ENCODE assay signal across 8 cellular contexts in the genomic region with DNA sequence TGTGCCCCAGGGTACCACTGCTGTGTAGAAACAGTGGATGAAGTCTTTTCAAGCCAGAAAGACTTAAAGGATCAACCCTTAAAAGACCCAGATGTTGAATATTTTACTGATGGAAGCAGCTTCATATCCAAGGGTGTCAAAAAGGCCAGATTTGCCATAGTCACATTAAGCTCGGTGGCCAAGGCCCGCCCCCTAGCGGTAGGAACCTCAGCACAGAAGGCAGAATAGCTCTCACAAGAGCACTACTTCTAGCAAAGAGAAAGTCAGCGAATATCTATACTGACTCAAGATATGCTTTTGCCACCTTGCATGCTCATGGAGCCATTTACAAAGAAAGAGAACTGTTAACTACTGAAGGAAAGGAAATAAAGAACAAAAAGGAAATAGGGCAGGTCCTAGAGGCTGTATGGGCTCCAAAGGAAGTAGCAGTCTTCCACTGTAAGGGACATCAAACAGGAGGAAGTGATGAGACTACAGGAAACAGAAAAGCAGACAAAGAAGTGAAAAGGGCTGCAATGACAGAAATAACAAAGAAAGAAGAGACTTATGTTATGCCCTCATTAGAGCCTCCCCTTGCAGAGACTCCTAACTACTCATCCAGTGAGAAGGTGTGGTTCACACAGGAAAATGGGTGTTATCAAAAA.
DNase-seq lines count a peak whose midpoint lies in the region; TF ChIP-seq lines count a peak whose summit lies in the region.

No MANE protein-coding gene starts in this region.

- H3K4me2 ChIP-seq in GM23248 (ENCODE audit: unreplicated experiment) (no peak overlapping the region), Loucy (ENCODE audit: low read depth, low read length, poor library complexity, severe bottlenecking) (peak overlapping the region; percentile 46)

- intact Hi-C loops in activated CD4-positive, alpha-beta T cell treated with anti-CD3 and anti-CD28 coated beads, Interleukin-2, amount 10 ng/mL, durations not matched to agents 24 days and 14 days (cut with micrococcal nuclease) = no loop called here
- intact Hi-C loops in Calu3 (cut with micrococcal nuclease; ENCODE audit: unreplicated experiment) = no loop called here

- no peaks in the 10 kb centered on the region for H3K27me3 Mint-ChIP-seq in activated CD4-positive, alpha-beta T cell treated with anti-CD3 and anti-CD28 coated beads, Interleukin-2, amount 10 ng/mL, durations not matched to agents 24 days and 14 days
- no peaks in the 10 kb centered on the region for H3K27me3 Mint-ChIP-seq in Calu3 (ENCODE audit: unreplicated experiment)

- no peaks in the 10 kb centered on the region for H3K4me1 ChIP-seq in GM23248 (ENCODE audit: insufficient read depth)
- peaks cover 12% of the 10 kb centered on the region for H3K4me1 ChIP-seq in Loucy (ENCODE audit: insufficient read depth, low read length, poor library complexity, severe bottlenecking)
- no peaks in the 10 kb centered on the region for H3K4me1 ChIP-seq in right atrium auricular region

- no peak overlapping the region for H3K4me3 Mint-ChIP-seq in activated CD4-positive, alpha-beta T cell treated with anti-CD3 and anti-CD28 coated beads, Interleukin-2, amount 10 ng/mL, durations not matched to agents 24 days and 14 days
- H3K4me3 Mint-ChIP-seq in Calu3 (ENCODE audit: low read depth, unreplicated experiment) = no peak overlapping the region

- H3K27me3 ChIP-seq in GM23248 (replicated peaks; ENCODE audit: insufficient read depth) (no peaks in the 10 kb centered on the region), Loucy (ENCODE audit: insufficient read depth, low read length, poor library complexity, severe bottlenecking) (no peaks in the 10 kb centered on the region), right atrium auricular region (no peaks in the 10 kb centered on the region)

- 16 to 21% methylated on average over 4 of the region's 4 CpGs for WGBS in GM23248 (ENCODE audit: low coverage in 1 of 2, low lambda C conversion rate in 2 of 2, missing lambda C conversion rate in 2 of 2), 2 experiments

- peak; percentile 71 for DNase-seq in activated CD4-positive, CD25-positive, alpha-beta regulatory T cell treated with anti-CD3 and anti-CD28 coated beads, Interleukin-2, amount 50 U/mL, for 72 hours
- DNase-seq in activated CD4-positive, CD25-positive, alpha-beta regulatory T cell (lab: John Stamatoyannopoulos, UW) = no peak
- DNase-seq in GM23248 = peak; percentile 60
- peak; percentile 83 for DNase-seq in activated CD4-positive, alpha-beta T cell treated with anti-CD3 and anti-CD28 coated beads, Interleukin-2, amount 10 ng/mL, durations not matched to agents 24 days and 14 days
- DNase-seq in right atrium auricular region (ENCODE audit: low spot score) = no peak
- peak in 2 of 3 experiments; percentile 3 to 26 for DNase-seq in stimulated activated CD4-positive, alpha-beta T cell treated with anti-CD3 and anti-CD28 coated beads, TNF-alpha, amount 100 ng/mL, for 24 hours (ENCODE audit: low read depth in 3 of 3)
- DNase-seq in Calu3 = no peak

- TF ChIP-seq CTCF in Loucy (conservative IDR thresholded peaks at IDR 0.05; ENCODE audit: low read length) (peak; percentile 99), right atrium auricular region (IDR thresholded peaks at IDR 0.05) (peak; percentile 31 to 63), Calu3 (IDR thresholded peaks at IDR 0.05; ENCODE audit: unreplicated experiment) (no peak)

- H3K4me1 Mint-ChIP-seq in activated CD4-positive, alpha-beta T cell treated with anti-CD3 and anti-CD28 coated beads, Interleukin-2, amount 10 ng/mL, durations not matched to agents 24 days and 14 days = peaks cover 14% of the 10 kb centered on the region
- H3K4me1 Mint-ChIP-seq in Calu3 (ENCODE audit: low read depth, unreplicated experiment) = no peaks in the 10 kb centered on the region

- no peaks in the 10 kb centered on the region for H3K36me3 Mint-ChIP-seq in activated CD4-positive, alpha-beta T cell treated with anti-CD3 and anti-CD28 coated beads, Interleukin-2, amount 10 ng/mL, durations not matched to agents 24 days and 14 days (ENCODE audit: low read depth)
- no peaks in the 10 kb centered on the region for H3K36me3 Mint-ChIP-seq in Calu3 (ENCODE audit: insufficient read depth, unreplicated experiment)

- BruUV-seq in Calu3 (replicated peaks; lab: Mats Ljungman, UMichigan) = no TSS peak

- no peaks in the 10 kb centered on the region for H3F3A ChIP-seq in GM23248 (ENCODE audit: insufficient read depth)
- no peaks in the 10 kb centered on the region for H3F3A ChIP-seq in Loucy (ENCODE audit: low read depth)

- H3K79me2 ChIP-seq in GM23248 (ENCODE audit: insufficient read depth) (no peaks in the 10 kb centered on the region), Loucy (ENCODE audit: insufficient read depth, low read length) (no peaks in the 10 kb centered on the region)

- in situ Hi-C loops in GM23248 (cut with MboI) = no loop called here

- H3K4me3 ChIP-seq in GM23248 (no peak overlapping the region), Loucy (ENCODE audit: low read length, poor library complexity, severe bottlenecking) (peak overlapping the region; percentile 30), right atrium auricular region (no peak overlapping the region)

- H2AFZ ChIP-seq in GM23248 (no peak overlapping the region), Loucy (ENCODE audit: low read length) (peak overlapping the region; percentile 44; the same call in 1 of the 2 replicates)

- CTCF ChIA-PET in Calu3 (lab: Charles Lee) = no interaction called here

- no peak overlapping the region for H3K27ac Mint-ChIP-seq in activated CD4-positive, alpha-beta T cell treated with anti-CD3 and anti-CD28 coated beads, Interleukin-2, amount 10 ng/mL, durations not matched to agents 24 days and 14 days
- H3K27ac Mint-ChIP-seq in Calu3 (ENCODE audit: unreplicated experiment) = no peak overlapping the region

- H3K9ac ChIP-seq in GM23248 (no peak overlapping the region), Loucy (ENCODE audit: low read depth, low read length, poor library complexity, severe bottlenecking) (no peak overlapping the region)

- H3K9me3 ChIP-seq in GM23248 (ENCODE audit: low read depth) (no peaks in the 10 kb centered on the region), Loucy (ENCODE audit: insufficient read depth, low read depth, low read length) (no peaks in the 10 kb centered on the region), right atrium auricular region (no peaks in the 10 kb centered on the region)

- H3K27ac ChIP-seq in GM23248 (no peak overlapping the region), right atrium auricular region (no peak overlapping the region)

- no peaks in the 10 kb centered on the region for H3K9me3 Mint-ChIP-seq in activated CD4-positive, alpha-beta T cell treated with anti-CD3 and anti-CD28 coated beads, Interleukin-2, amount 10 ng/mL, durations not matched to agents 24 days and 14 days
- peaks cover 15% of the 10 kb centered on the region for H3K9me3 Mint-ChIP-seq in Calu3 (ENCODE audit: low read depth, unreplicated experiment)

- no peaks in the 10 kb centered on the region for H3K9me2 ChIP-seq in GM23248 (ENCODE audit: insufficient read depth)
- H3K9me2 ChIP-seq in Loucy (replicated peaks; ENCODE audit: low read depth, low read length) = no peaks in the 10 kb centered on the region

- H3K36me3 ChIP-seq in GM23248 (ENCODE audit: low read depth) (no peaks in the 10 kb centered on the region), Loucy (ENCODE audit: insufficient read depth, low read length) (no peaks in the 10 kb centered on the region), right atrium auricular region (no peaks in the 10 kb centered on the region)

- H4K20me1 ChIP-seq in GM23248 (ENCODE audit: insufficient read depth) = no peaks in the 10 kb centered on the region
- no peaks in the 10 kb centered on the region for H4K20me1 ChIP-seq in Loucy (ENCODE audit: insufficient read depth, low read length, poor library complexity, severe bottlenecking)

Comparison
In these comparisons a context has a peak if more than half of its experiments do, and no peak if none do; other contexts are left out.
1. DNase-seq: peak in activated CD4-positive, CD25-positive, alpha-beta regulatory T cell treated with anti-CD3 and anti-CD28 coated beads, Interleukin-2, amount 50 U/mL, for 72 hours (single experiment), GM23248 (single experiment), activated CD4-positive, alpha-beta T cell treated with anti-CD3 and anti-CD28 coated beads, Interleukin-2, amount 10 ng/mL, durations not matched to agents 24 days and 14 days (single experiment) and stimulated activated CD4-positive, alpha-beta T cell treated with anti-CD3 and anti-CD28 coated beads, TNF-alpha, amount 100 ng/mL, for 24 hours (2 of 3); none in activated CD4-positive, CD25-positive, alpha-beta regulatory T cell (0 of 4), right atrium auricular region (single experiment) and Calu3 (single experiment).